Comparison of ENCODE assay signal across 1 cellular context in the genomic region with DNA sequence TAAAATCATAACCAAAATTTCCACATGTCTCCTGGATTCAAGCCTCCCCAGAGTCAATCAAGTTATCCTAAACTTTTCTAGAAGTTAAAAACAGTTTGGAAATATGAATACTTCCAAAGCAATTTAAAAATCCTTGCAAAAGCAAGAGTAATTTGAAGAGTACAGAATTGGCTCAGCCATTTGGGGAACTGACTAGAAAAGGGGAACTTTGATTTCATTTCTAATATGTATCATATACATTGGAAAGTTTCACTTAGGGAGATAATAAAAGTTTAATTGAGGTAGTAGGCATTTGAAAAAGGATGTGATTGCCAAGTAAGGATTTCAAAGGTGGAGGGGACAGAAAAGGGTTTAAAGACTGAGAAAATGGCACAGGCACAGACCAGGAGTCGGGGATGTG.
TF ChIP-seq lines count a peak whose summit lies in the region.

No MANE protein-coding gene starts in this region.

TF ChIP-seq in HepG2, 621 proteins besides CTCF, POLR2A, EP300 and RAD21:
- TF ChIP-seq ISL2 (CRISPR knock-in tag; IDR thresholded peaks at IDR 0.05) (no peak), RFX3 (CRISPR knock-in tag; IDR thresholded peaks at IDR 0.05) (no peak), REXO4 (CRISPR knock-in tag; IDR thresholded peaks at IDR 0.05; ENCODE audit: borderline replicate concordance) (no peak)
- TF ChIP-seq, protein P1, sequence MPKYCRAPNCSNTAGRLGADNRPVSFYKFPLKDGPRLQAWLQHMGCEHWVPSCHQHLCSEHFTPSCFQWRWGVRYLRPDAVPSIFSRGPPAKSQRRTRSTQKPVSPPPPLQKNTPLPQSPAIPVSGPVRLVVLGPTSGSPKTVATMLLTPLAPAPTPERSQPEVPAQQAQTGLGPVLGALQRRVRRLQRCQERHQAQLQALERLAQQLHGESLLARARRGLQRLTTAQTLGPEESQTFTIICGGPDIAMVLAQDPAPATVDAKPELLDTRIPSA (CRISPR knock-in tag; IDR thresholded peaks at IDR 0.05; ENCODE audit: borderline replicate concordance): no peak
- TF ChIP-seq, protein P2, sequence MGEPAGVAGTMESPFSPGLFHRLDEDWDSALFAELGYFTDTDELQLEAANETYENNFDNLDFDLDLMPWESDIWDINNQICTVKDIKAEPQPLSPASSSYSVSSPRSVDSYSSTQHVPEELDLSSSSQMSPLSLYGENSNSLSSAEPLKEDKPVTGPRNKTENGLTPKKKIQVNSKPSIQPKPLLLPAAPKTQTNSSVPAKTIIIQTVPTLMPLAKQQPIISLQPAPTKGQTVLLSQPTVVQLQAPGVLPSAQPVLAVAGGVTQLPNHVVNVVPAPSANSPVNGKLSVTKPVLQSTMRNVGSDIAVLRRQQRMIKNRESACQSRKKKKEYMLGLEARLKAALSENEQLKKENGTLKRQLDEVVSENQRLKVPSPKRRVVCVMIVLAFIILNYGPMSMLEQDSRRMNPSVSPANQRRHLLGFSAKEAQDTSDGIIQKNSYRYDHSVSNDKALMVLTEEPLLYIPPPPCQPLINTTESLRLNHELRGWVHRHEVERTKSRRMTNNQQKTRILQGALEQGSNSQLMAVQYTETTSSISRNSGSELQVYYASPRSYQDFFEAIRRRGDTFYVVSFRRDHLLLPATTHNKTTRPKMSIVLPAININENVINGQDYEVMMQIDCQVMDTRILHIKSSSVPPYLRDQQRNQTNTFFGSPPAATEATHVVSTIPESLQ (CRISPR knock-in tag; conservative IDR thresholded peaks at IDR 0.05): no peak
